Comparison of ENCODE assay signal across 19 cellular contexts in the genomic region with DNA sequence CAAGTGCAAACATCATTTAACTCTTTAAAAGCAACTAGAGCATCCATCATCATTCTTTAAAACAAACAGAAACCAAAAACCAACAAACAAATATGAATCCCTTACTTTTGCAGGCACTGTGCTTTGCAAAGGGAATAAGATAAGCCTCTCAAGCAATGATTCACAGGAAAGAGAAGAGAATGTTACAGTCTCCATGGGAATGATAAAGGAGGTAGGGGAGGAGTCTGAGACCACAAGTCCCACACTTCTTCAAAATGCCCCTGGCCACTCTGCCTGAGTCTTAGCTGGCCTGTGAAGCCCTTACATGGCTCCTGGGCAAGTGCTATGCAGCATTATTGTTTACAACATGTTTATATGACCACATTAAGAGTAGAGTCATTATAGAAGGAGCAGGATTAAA.
A peak's percentile ranks its signal among the peaks of the same experiment; 100 is the strongest.
DNase-seq lines count a peak whose midpoint lies in the region; ATAC-seq and TF ChIP-seq lines count a peak whose summit lies in the region.
"Had no signal": no experiment of that assay in that cellular context is flagged by ENCODE, and none has a peak within 500 bp of the region (broad histone marks: within the 10 kb centered on the region; RNA-seq: fewer than 3 reads in every experiment).

No MANE protein-coding gene starts in this region.

- H3K4me2 ChIP-seq in parathyroid adenoma (ENCODE audit: low read length) = no peak overlapping the region

- peaks cover 0 to 3% (median 2%) of the 10 kb centered on the region in 5 experiments for H3K9me3 Mint-ChIP-seq in brain
- H3K9me3 Mint-ChIP-seq: CD4-positive, alpha-beta memory T cell had no signal

- no peaks in the 10 kb centered on the region for H3K27me3 ChIP-seq in parathyroid adenoma (ENCODE audit: control insufficient read depth, insufficient read depth, low read length)
- H3K27me3 ChIP-seq: pancreas, tibial nerve had no signal

- no peak overlapping the region for H3K9ac ChIP-seq in parathyroid adenoma

- H2AFZ ChIP-seq in parathyroid adenoma = peak overlapping the region; percentile 21

- no peaks in the 10 kb centered on the region for H3K36me3 ChIP-seq in parathyroid adenoma (ENCODE audit: control insufficient read depth, insufficient read depth, low read length)
- H3K36me3 ChIP-seq: pancreas, tibial nerve had no signal

- H3K4me3 Mint-ChIP-seq in brain = no peak overlapping the region
- H3K4me3 Mint-ChIP-seq: activated CD8-positive, alpha-beta T cell treated with anti-CD3 and anti-CD28 coated beads, Interleukin-2, amount 10 ng/mL, durations not matched to agents 7 days and 5 days; activated naive CD8-positive, alpha-beta T cell treated with anti-CD3 and anti-CD28 coated beads for 36 hours; CD4-positive, alpha-beta memory T cell; WTC11 had no signal

- no peak overlapping the region for H3K4me3 ChIP-seq in parathyroid adenoma (ENCODE audit: low read depth, low read length)
- H3K4me3 ChIP-seq: pancreas, tibial nerve had no signal

- no peaks in the 10 kb centered on the region for H3K79me2 ChIP-seq in parathyroid adenoma

- no peaks in the 10 kb centered on the region for H3K27me3 Mint-ChIP-seq in brain

- DNase-seq in NCI-H187 treated with DMSO at 0.1 percent for 48 hours (lab: John Stamatoyannopoulos, UW) = peak; percentile 16
- DNase-seq in NCI-H187 (lab: John Stamatoyannopoulos, UW) = no peak
- peak; percentile 76 for DNase-seq in NCI-H226
- no peak for DNase-seq in T-helper 1 cell
- DNase-seq in stimulated activated naive CD4-positive, alpha-beta T cell (lab: John Stamatoyannopoulos, UW) = no peak
- DNase-seq: activated CD8-positive, alpha-beta T cell treated with anti-CD3 and anti-CD28 coated beads, Interleukin-2, amount 10 ng/mL, durations not matched to agents 7 days and 5 days; activated naive CD8-positive, alpha-beta T cell treated with anti-CD3 and anti-CD28 coated beads for 36 hours; caudate nucleus; CD4-positive, alpha-beta memory T cell; effector CD8-positive, alpha-beta T cell; GDM1; NCI-H1930; pancreas; SW 1271 had no signal

- peaks cover 10% of the 10 kb centered on the region for H3K4me1 ChIP-seq in parathyroid adenoma

- H3K9me3 ChIP-seq in parathyroid adenoma (ENCODE audit: control insufficient read depth, low read length) = no peaks in the 10 kb centered on the region
- H3K9me3 ChIP-seq: pancreas, tibial nerve had no signal

- H3K4me1 Mint-ChIP-seq in brain = peaks cover 50% of the 10 kb centered on the region
- H3K4me1 Mint-ChIP-seq: activated naive CD8-positive, alpha-beta T cell treated with anti-CD3 and anti-CD28 coated beads for 36 hours; CD4-positive, alpha-beta memory T cell had no signal

- TF ChIP-seq CTCF in brain (conservative IDR thresholded peaks at IDR 0.05) (no peak), parathyroid adenoma (IDR thresholded peaks at IDR 0.05) (no peak)

- no peak for ATAC-seq in HG03457 (IDR thresholded peaks at IDR 0.05; ENCODE audit: unreplicated experiment)
- ATAC-seq: activated CD8-positive, alpha-beta T cell treated with anti-CD3 and anti-CD28 coated beads, Interleukin-2, amount 10 ng/mL, durations not matched to agents 7 days and 5 days; pancreas; WTC11 had no signal

- H3K27ac Mint-ChIP-seq in brain = peak overlapping the region in 3 of 5 experiments; percentile 3 to 42 (median 36)
- H3K27ac Mint-ChIP-seq: activated CD8-positive, alpha-beta T cell treated with anti-CD3 and anti-CD28 coated beads, Interleukin-2, amount 10 ng/mL, durations not matched to agents 7 days and 5 days; activated naive CD8-positive, alpha-beta T cell treated with anti-CD3 and anti-CD28 coated beads for 36 hours; CD4-positive, alpha-beta memory T cell; WTC11 had no signal

- H3K36me3 Mint-ChIP-seq in brain = no peaks in the 10 kb centered on the region
- H3K36me3 Mint-ChIP-seq: activated naive CD8-positive, alpha-beta T cell treated with anti-CD3 and anti-CD28 coated beads for 36 hours; CD4-positive, alpha-beta memory T cell had no signal

- no peak overlapping the region for H3K27ac ChIP-seq in parathyroid adenoma
- H3K27ac ChIP-seq: pancreas had no signal

Comparison
In these comparisons a context has a peak if more than half of its experiments do, and no peak if none do; other contexts are left out.
1. DNase-seq: peak in NCI-H187 treated with DMSO at 0.1 percent for 48 hours (single experiment) and NCI-H226 (single experiment); none in NCI-H187 (0 of 2), T-helper 1 cell (0 of 5) and stimulated activated naive CD4-positive, alpha-beta T cell (0 of 6).